ENCODE assay signal across 1 cellular context in genomic region chr3:186772281-186772885, GRCh38.
TF ChIP-seq lines count a peak whose summit lies in the region.

No MANE protein-coding gene starts in this region.

TF ChIP-seq in GM23338, 12 proteins besides CTCF, POLR2A, EP300 and RAD21 (continued from another document):
- TF ChIP-seq ETS1 (IDR thresholded peaks at IDR 0.05): no peak
- no peak for TF ChIP-seq EZH2 (IDR thresholded peaks at IDR 0.05; ENCODE audit: low read depth, unreplicated experiment)
- TF ChIP-seq STAT1 (IDR thresholded peaks at IDR 0.05; ENCODE audit: unreplicated experiment): no peak
- TF ChIP-seq ZNF331 (CRISPR knock-in tag; IDR thresholded peaks at IDR 0.05; ENCODE audit: low read depth): no peak
